Comparison of ENCODE assay signal across 8 cellular contexts in the genomic region with DNA sequence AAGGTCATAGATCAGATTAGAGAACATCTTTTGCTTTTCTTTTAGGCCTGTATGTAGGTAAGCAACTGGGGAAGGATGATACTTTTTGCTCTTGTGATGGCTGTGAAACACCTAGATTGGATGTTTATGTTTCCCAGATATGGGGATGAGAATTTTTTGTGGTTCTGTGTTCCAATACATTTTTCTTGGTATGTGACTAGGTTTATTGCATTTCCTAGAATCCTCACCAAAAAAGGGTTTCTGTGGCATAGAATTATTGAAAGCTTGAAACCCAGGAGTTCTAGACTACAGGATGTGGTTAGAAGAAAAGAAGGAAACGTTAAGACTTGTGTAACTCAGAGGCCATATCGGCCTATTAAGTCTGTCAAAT. TPM values are rescaled to one million over a fixed set of nuclear protein-coding genes. Genes with fewer than 3 reads are reported as not detected.
DNase-seq lines count a peak whose midpoint lies in the region; ATAC-seq lines count a peak whose summit lies in the region.

No MANE protein-coding gene starts in this region.

- DNase-seq in activated T-cell treated with anti-CD3 and anti-CD28 coated beads, Interleukin-2, amount 50 U/mL, for 4 hours: no peak
- no peak for DNase-seq in activated T-cell treated with anti-CD3 and anti-CD28 coated beads, Interleukin-2, amount 50 U/mL, for 1 hour
- peak; percentile 84 for DNase-seq in Jurkat, Clone E6-1 (ENCODE audit: low read depth, low spot score)
- no peak for DNase-seq in stimulated activated naive CD8-positive, alpha-beta T cell treated with anti-CD3 and anti-CD28 coated beads, Interleukin-15, Interleukin-2, amounts not matched to agents 100 U/mL and 50 U/mL, for 24 hours
- DNase-seq in NCI-H2171 treated with DMSO at 0.1 percent for 48 hours (lab: John Stamatoyannopoulos, UW) (no peak), AG08396 (ENCODE audit: low spot score) (no peak)

- H3K9me3 Mint-ChIP-seq in activated T-cell treated with anti-CD3 and anti-CD28 coated beads, Interleukin-2, amount 50 U/mL, for 4 hours: peaks cover 10% of the 10 kb centered on the region
- no peaks in the 10 kb centered on the region for H3K9me3 Mint-ChIP-seq in activated naive CD8-positive, alpha-beta T cell (ENCODE audit: low read depth)

- H3K36me3 Mint-ChIP-seq in activated T-cell treated with anti-CD3 and anti-CD28 coated beads, Interleukin-2, amount 50 U/mL, for 4 hours (ENCODE audit: insufficient read depth): peaks cover 24% of the 10 kb centered on the region
- peaks cover 29% of the 10 kb centered on the region for H3K36me3 Mint-ChIP-seq in activated naive CD8-positive, alpha-beta T cell

- peak overlapping the region; percentile 97 for H3K27ac Mint-ChIP-seq in activated naive CD8-positive, alpha-beta T cell

- H3K4me3 ChIP-seq in Jurkat, Clone E6-1 (ENCODE audit: low read length): peak overlapping the region; percentile 9

- H3K4me3 Mint-ChIP-seq in activated T-cell treated with anti-CD3 and anti-CD28 coated beads, Interleukin-2, amount 50 U/mL, for 4 hours: peak overlapping the region; percentile 80
- H3K4me3 Mint-ChIP-seq in activated naive CD8-positive, alpha-beta T cell: peak overlapping the region; percentile 93

- H3K4me1 Mint-ChIP-seq in activated T-cell treated with anti-CD3 and anti-CD28 coated beads, Interleukin-2, amount 50 U/mL, for 4 hours (ENCODE audit: low read depth): peaks cover 96% of the 10 kb centered on the region
- peaks cover 92% of the 10 kb centered on the region for H3K4me1 Mint-ChIP-seq in activated naive CD8-positive, alpha-beta T cell (ENCODE audit: low read depth)

- peak in 1 of 2 donors; percentile 12 for ATAC-seq in activated T-cell treated with anti-CD3 and anti-CD28 coated beads, Interleukin-2, amount 50 U/mL, for 4 hours
- peak; percentile 8 for ATAC-seq in stimulated activated naive CD8-positive, alpha-beta T cell treated with anti-CD3 and anti-CD28 coated beads, Interleukin-15, Interleukin-2, amounts not matched to agents 100 U/mL and 50 U/mL, for 24 hours
- no peak for ATAC-seq in HG02970 (IDR thresholded peaks at IDR 0.05; ENCODE audit: low FRiP score, unreplicated experiment)

- no peaks in the 10 kb centered on the region for H3K27me3 Mint-ChIP-seq in activated T-cell treated with anti-CD3 and anti-CD28 coated beads, Interleukin-2, amount 50 U/mL, for 4 hours (ENCODE audit: low read depth)
- H3K27me3 Mint-ChIP-seq in activated naive CD8-positive, alpha-beta T cell: no peaks in the 10 kb centered on the region

RNA-seq across cellular contexts. Expression of a gene that starts 25.8 kb away (rescaled TPM):
- total RNA-seq in activated T-cell treated with anti-CD3 and anti-CD28 coated beads, Interleukin-2, amount 50 U/mL, for 4 hours: 10 to 100 TPM; 24.6 to 25.5 (median 24.8) TPM
- polyA plus RNA-seq in Jurkat, Clone E6-1 (2012; ENCODE audit: insufficient read depth, insufficient read length): 15.0 TPM

RNA-seq across cellular contexts. Expression of a gene that starts 26.1 kb away (rescaled TPM):
- total RNA-seq in activated T-cell treated with anti-CD3 and anti-CD28 coated beads, Interleukin-2, amount 50 U/mL, for 4 hours: 10 to 100 TPM; 30.2 to 37.9 (median 33.4) TPM
- polyA plus RNA-seq in Jurkat, Clone E6-1 (2012; ENCODE audit: insufficient read depth, insufficient read length): 24.7 TPM
